In the genomic region with DNA sequence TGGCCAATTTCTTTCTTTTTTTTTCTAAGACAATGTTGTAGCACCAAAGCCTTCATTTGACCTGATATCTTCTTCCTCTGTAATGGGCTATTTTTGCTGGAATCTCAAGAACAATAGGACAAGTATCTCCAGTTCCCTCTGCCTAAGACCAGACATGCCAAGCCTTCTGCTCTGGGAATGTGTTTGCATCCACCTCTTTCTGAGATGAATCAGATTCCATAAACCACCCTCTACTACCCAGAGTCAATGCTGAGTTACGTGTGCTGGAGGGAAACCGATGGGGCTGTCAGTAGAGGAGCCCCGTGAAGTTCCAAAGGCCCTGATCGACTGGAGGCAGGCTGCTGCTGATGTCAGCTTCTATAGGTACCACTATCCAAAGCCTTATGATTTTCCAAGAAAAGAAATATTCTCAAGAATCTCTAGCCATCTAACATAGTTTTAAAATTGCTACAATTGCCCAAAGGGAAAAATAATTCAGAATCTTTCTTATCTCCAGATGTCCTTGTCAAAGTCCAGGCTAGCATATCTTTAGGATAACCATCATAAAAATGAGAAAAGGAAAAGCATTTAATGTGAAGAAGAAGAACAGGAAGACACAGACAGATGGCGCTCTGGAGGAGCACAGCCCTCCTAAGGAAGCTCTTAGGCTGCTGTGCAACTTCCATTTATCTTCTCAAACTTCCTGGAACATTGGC, we compare ENCODE assay signal across 8 cellular contexts.
DNase-seq lines count a peak whose midpoint lies in the region; ATAC-seq and TF ChIP-seq lines count a peak whose summit lies in the region.

No MANE protein-coding gene starts in this region.

- H3K27me3 ChIP-seq in cardiac muscle cell (peaks cover 98% of the 10 kb centered on the region), adipocyte (replicated peaks; ENCODE audit: control insufficient read depth, insufficient read depth, low read length) (peaks cover 38% of the 10 kb centered on the region)

- DNase-seq in cardiac muscle cell (ENCODE audit: low read depth in 1 of 2, low spot score in 1 of 2) (peak; percentile 49 to 72), Right ventricle myocardium superior (no peak), NCI-H1417 treated with DMSO at 0.1 percent for 48 hours (lab: John Stamatoyannopoulos, UW) (peak; percentile 40), adipocyte (ENCODE audit: low read depth) (peak; percentile 62), left colon (peak in 1 of 2 donors; percentile 46), cerebellum (ENCODE audit: low spot score) (no peak)

- intact Hi-C loops in Right ventricle myocardium superior (cut with DNase I) (no loop called here), left colon (cut with DNase I, micrococcal nuclease) (loop anchor here in 1 of 2 donors (10.0 kb wide), 1 partner anchor 228 kb away; no protein-coding TSS in a partner anchor)

- TF ChIP-seq CTCF in cardiac muscle cell (IDR thresholded peaks at IDR 0.05; ENCODE audit: low read depth, low read length), result peak; percentile 67

- no peak overlapping the region for H3K4me3 ChIP-seq in cardiac muscle cell
- no peak overlapping the region for H3K4me3 ChIP-seq in adipocyte (ENCODE audit: low read length)

- no peak for ATAC-seq in Right ventricle myocardium superior (ENCODE audit: poor library complexity)
- peak; percentile 78 for ATAC-seq in left colon
- no peak for ATAC-seq in HG02884 (IDR thresholded peaks at IDR 0.05; ENCODE audit: unreplicated experiment)
- no peak for ATAC-seq in GM21528 (IDR thresholded peaks at IDR 0.05; ENCODE audit: low FRiP score, unreplicated experiment)

- H3K4me1 ChIP-seq in cardiac muscle cell (ENCODE audit: low read depth) (no peaks in the 10 kb centered on the region), adipocyte (ENCODE audit: control insufficient read depth, insufficient read depth, low read length) (no peaks in the 10 kb centered on the region)

- H3K9me3 ChIP-seq in cardiac muscle cell (ENCODE audit: low read depth) (no peaks in the 10 kb centered on the region), adipocyte (ENCODE audit: control insufficient read depth, low read length) (no peaks in the 10 kb centered on the region)

- no peak overlapping the region for H3K27ac ChIP-seq in cardiac muscle cell

- H3K9ac ChIP-seq in adipocyte (ENCODE audit: low read length), result no peak overlapping the region

- H3K36me3 ChIP-seq in cardiac muscle cell (no peaks in the 10 kb centered on the region), adipocyte (ENCODE audit: control insufficient read depth, insufficient read depth, low read length, severe bottlenecking) (no peaks in the 10 kb centered on the region)

Comparison
In these comparisons a context has a peak if more than half of its experiments do, and no peak if none do; other contexts are left out.
1. DNase-seq: peak in cardiac muscle cell (2 of 2), NCI-H1417 treated with DMSO at 0.1 percent for 48 hours (single experiment) and adipocyte (single experiment); none in Right ventricle myocardium superior (single experiment) and cerebellum (single experiment).